Comparison of ENCODE assay signal across 15 cellular contexts in genomic region chr1:67747667-67748066, GRCh38.
DNase-seq lines count a peak whose midpoint lies in the region; TF ChIP-seq lines count a peak whose summit lies in the region.
"Had no signal": no experiment of that assay in that cellular context is flagged by ENCODE, and none has a peak within 500 bp of the region (broad histone marks: within the 10 kb centered on the region; RNA-seq: fewer than 3 reads in every experiment).

No MANE protein-coding gene starts in this region.

- H3K27me3 ChIP-seq in esophagus muscularis mucosa (no peaks in the 10 kb centered on the region), uterus (no peaks in the 10 kb centered on the region)

- WGBS in esophagus muscularis mucosa, result 40% methylated on average over 2 of the region's 2 CpGs

- TF ChIP-seq CTCF in esophagus muscularis mucosa (IDR thresholded peaks at IDR 0.05), result no peak
- no peak for TF ChIP-seq CTCF in uterus (IDR thresholded peaks at IDR 0.05)
- no peak for TF ChIP-seq CTCF in RWPE1 (conservative IDR thresholded peaks at IDR 0.05; ENCODE audit: low read depth)

- POLR2A ChIA-PET in RWPE1 (lab: Yijun Ruan, JAX; ENCODE audit: low non-redundant PET), result no interaction called here

- intact Hi-C loops in activated CD4-positive, alpha-beta T cell treated with anti-CD3 and anti-CD28 coated beads, Interleukin-2, amount 10 ng/mL, durations not matched to agents 24 days and 14 days (cut with micrococcal nuclease), result loop anchor here (1.0 kb wide), 1 partner anchor 63 kb away; no protein-coding TSS in a partner anchor
- intact Hi-C loops in esophagus muscularis mucosa (cut with DNase I) (no loop called here), uterus (cut with DNase I; ENCODE audit: low total_unique reads) (no loop called here)

- H3K27me3 Mint-ChIP-seq in activated CD4-positive, alpha-beta T cell treated with anti-CD3 and anti-CD28 coated beads, Interleukin-2, amount 10 ng/mL, durations not matched to agents 24 days and 14 days, result peaks cover 18% of the 10 kb centered on the region

- no peak overlapping the region for H3K4me3 ChIP-seq in esophagus muscularis mucosa
- H3K4me3 ChIP-seq in uterus, result no peak overlapping the region
- H3K4me3 ChIP-seq: lung had no signal

- H3K9me3 ChIP-seq in esophagus muscularis mucosa, result no peaks in the 10 kb centered on the region
- H3K9me3 ChIP-seq in uterus, result no peaks in the 10 kb centered on the region

- H3K4me1 Mint-ChIP-seq in activated CD4-positive, alpha-beta T cell treated with anti-CD3 and anti-CD28 coated beads, Interleukin-2, amount 10 ng/mL, durations not matched to agents 24 days and 14 days, result peaks cover 23% of the 10 kb centered on the region

- H3K27ac Mint-ChIP-seq in activated CD4-positive, alpha-beta T cell treated with anti-CD3 and anti-CD28 coated beads, Interleukin-2, amount 10 ng/mL, durations not matched to agents 24 days and 14 days, result peak overlapping the region; percentile 3
- H3K27ac Mint-ChIP-seq: activated T-helper 2 cell treated with anti-CD3 and anti-CD28 coated beads, Interferon-gamma antibody, Interleukin-2, Interleukin-4, amounts not matched to agents 10 μg/mL and 5 μg/mL and 100 μg/mL, durations not matched to agents 14 hours and 24 hours and 36 hours; WTC11 had no signal

- H3K4me1 ChIP-seq in esophagus muscularis mucosa, result peaks cover 45 to 82% (median 76%) of the 10 kb centered on the region in 4 donors
- H3K4me1 ChIP-seq in uterus, result peaks cover 0 to 24% of the 10 kb centered on the region in 2 donors

- H3K27ac ChIP-seq in esophagus muscularis mucosa (replicated peaks in 1 of 4) (peak overlapping the region; percentile 85 to 91 (median 88)), uterus (peak overlapping the region; percentile 86 to 88), RWPE1 (no peak overlapping the region)

- TF ChIP-seq EP300 in esophagus muscularis mucosa (IDR thresholded peaks at IDR 0.05), result no peak

- CTCF ChIA-PET in RWPE1 (lab: Yijun Ruan, JAX), result no interaction called here

- no peaks in the 10 kb centered on the region for H3K36me3 Mint-ChIP-seq in activated CD4-positive, alpha-beta T cell treated with anti-CD3 and anti-CD28 coated beads, Interleukin-2, amount 10 ng/mL, durations not matched to agents 24 days and 14 days (ENCODE audit: low read depth)
- H3K36me3 Mint-ChIP-seq: WTC11 had no signal

- H3K4me3 Mint-ChIP-seq in activated CD4-positive, alpha-beta T cell treated with anti-CD3 and anti-CD28 coated beads, Interleukin-2, amount 10 ng/mL, durations not matched to agents 24 days and 14 days, result no peak overlapping the region
- H3K4me3 Mint-ChIP-seq: WTC11 had no signal

- TF ChIP-seq POLR2A in esophagus muscularis mucosa (IDR thresholded peaks at IDR 0.05; ENCODE audit: low read depth) (no peak), uterus (IDR thresholded peaks at IDR 0.05) (no peak)

- DNase-seq in activated CD4-positive, alpha-beta T cell treated with anti-CD3 and anti-CD28 coated beads, Interleukin-2, amount 10 ng/mL, durations not matched to agents 24 days and 14 days, result no peak
- DNase-seq in activated CD4-positive, alpha-beta T cell treated with anti-CD3 and anti-CD28 coated beads for 4 hours, result no peak
- DNase-seq in esophagus muscularis mucosa (ENCODE audit: extremely low spot score) (no peak), myocyte (ENCODE audit: low read depth) (peak; percentile 90), uterus (no peak), RWPE1 (ENCODE audit: low spot score) (no peak), NCI-H345 treated with DMSO at 0.1 percent for 48 hours (lab: John Stamatoyannopoulos, UW; ENCODE audit: unreplicated experiment) (no peak)
- DNase-seq in stimulated activated CD4-positive, alpha-beta T cell treated with anti-CD3 and anti-CD28 coated beads, Interleukin-2, amount 100 ng/mL, for 48 hours, result no peak
- DNase-seq: GDM1; H7; NCI-H1436 treated with DMSO at 0.1 percent for 48 hours; stimulated activated naive CD8-positive, alpha-beta T cell treated with anti-CD3 and anti-CD28 coated beads, Interleukin-15, Interleukin-2, amounts not matched to agents 100 U/mL and 50 U/mL, for 24 hours had no signal

- H3K36me3 ChIP-seq in esophagus muscularis mucosa, result no peaks in the 10 kb centered on the region
- H3K36me3 ChIP-seq in uterus, result no peaks in the 10 kb centered on the region

- H3K9me3 Mint-ChIP-seq in activated CD4-positive, alpha-beta T cell treated with anti-CD3 and anti-CD28 coated beads, Interleukin-2, amount 10 ng/mL, durations not matched to agents 24 days and 14 days, result no peaks in the 10 kb centered on the region
- H3K9me3 Mint-ChIP-seq: activated T-helper 2 cell treated with anti-CD3 and anti-CD28 coated beads, Interferon-gamma antibody, Interleukin-2, Interleukin-4, amounts not matched to agents 10 μg/mL and 5 μg/mL and 100 μg/mL, durations not matched to agents 14 hours and 24 hours and 36 hours; WTC11 had no signal
